In genomic region chr3:26840272-26840870, GRCh38 we compare ENCODE assay signal across 18 cellular contexts.
"Had no signal": no experiment of that assay in that cellular context is flagged by ENCODE, and none has a peak within 500 bp of the region (broad histone marks: within the 10 kb centered on the region; RNA-seq: fewer than 3 reads in every experiment).

No MANE protein-coding gene starts in this region.

- H3K36me3 Mint-ChIP-seq: activated naive CD4-positive, alpha-beta T cell treated with anti-CD3 and anti-CD28 coated beads, Interleukin-2, amount 50 U/mL, for 72 hours had no signal

- H3K4me3 Mint-ChIP-seq: T-helper 17 cell had no signal

- H3K9me3 ChIP-seq: neutrophil, upper lobe of right lung had no signal

- H3K4me1 ChIP-seq: parathyroid adenoma, upper lobe of right lung had no signal

- H3K27me3 ChIP-seq: neutrophil, upper lobe of right lung had no signal

- H3K9ac ChIP-seq: parathyroid adenoma had no signal

- H3K36me3 ChIP-seq: neutrophil, upper lobe of right lung had no signal

- H3K27ac ChIP-seq: neutrophil, parathyroid adenoma, upper lobe of right lung, VCaP had no signal

- DNase-seq: activated CD4-positive, alpha-beta T cell treated with anti-CD3 and anti-CD28 coated beads for 1 hour; activated CD4-positive, alpha-beta T cell treated with anti-CD3 and anti-CD28 coated beads, Interleukin-2, amount 50 U/mL, for 4 hours; activated gamma-delta T cell treated with Interleukin-2 at 50 U/mL for 16 hours; central memory CD4-positive, alpha-beta T cell; erythroblast; foreskin melanocyte; hypothalamus; kidney; midbrain; stimulated activated CD4-positive, alpha-beta T cell treated with anti-CD3 and anti-CD28 coated beads, Interleukin-1b, Interleukin-23, amount 100 ng/mL, for 48 hours; stimulated activated CD8-positive, alpha-beta memory T cell treated with anti-CD3 and anti-CD28 coated beads, Interleukin-4, amount 100 ng/mL, for 48 hours; stimulated activated naive CD4-positive, alpha-beta T cell; T-helper 17 cell; upper lobe of right lung had no signal

- H3K4me3 ChIP-seq: upper lobe of right lung had no signal

- H3K27me3 Mint-ChIP-seq: T-helper 17 cell had no signal

- H3K4me1 Mint-ChIP-seq: T-helper 17 cell had no signal

- H2AFZ ChIP-seq: parathyroid adenoma had no signal

- H3K27ac Mint-ChIP-seq: activated naive CD4-positive, alpha-beta T cell treated with anti-CD3 and anti-CD28 coated beads, Interleukin-2, amount 50 U/mL, for 72 hours; T-helper 17 cell had no signal
